ENCODE assay signal across 9 cellular contexts in the genomic region with DNA sequence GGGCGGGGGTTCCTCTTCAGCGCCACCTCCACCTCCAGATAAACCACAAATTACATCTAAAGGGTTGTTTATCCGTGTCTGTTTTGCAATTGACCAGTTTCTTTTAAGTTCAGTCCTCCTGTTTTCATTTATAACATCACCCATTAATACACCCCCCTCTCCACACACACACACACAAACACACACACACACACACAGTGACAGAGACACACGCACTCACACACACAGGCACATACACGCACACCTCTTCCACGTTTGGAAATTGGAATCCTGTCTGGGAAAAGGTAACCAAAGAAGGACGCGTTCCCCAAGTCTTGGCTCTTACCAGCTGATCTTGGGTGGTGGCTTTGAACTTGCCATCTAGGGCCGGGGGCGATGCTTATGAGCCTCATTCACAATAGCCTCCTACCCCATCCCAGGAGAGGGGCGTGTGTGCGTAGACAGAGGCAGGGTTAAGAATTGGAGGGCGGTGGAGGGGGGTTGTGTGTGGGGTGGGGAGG. TPM values are rescaled to one million over a fixed set of nuclear protein-coding genes. Genes with fewer than 3 reads are reported as not detected.
DNase-seq lines count a peak whose midpoint lies in the region; ATAC-seq and TF ChIP-seq lines count a peak whose summit lies in the region.
"Had no signal": no experiment of that assay in that cellular context is flagged by ENCODE, and none has a peak within 500 bp of the region (broad histone marks: within the 10 kb centered on the region; RNA-seq: fewer than 3 reads in every experiment).

No MANE protein-coding gene starts in this region.

- H3K27ac Mint-ChIP-seq in activated CD8-positive, alpha-beta memory T cell treated with anti-CD3 and anti-CD28 coated beads, Interleukin-2, amount 10 ng/mL, durations not matched to agents 7 days and 5 days = peak overlapping the region; percentile 67
- H3K27ac Mint-ChIP-seq in activated T-helper 17 cell treated with anti-CD3 and anti-CD28 coated beads, Interleukin-2, amount 50 U/mL, for 72 hours = no peak overlapping the region
- H3K27ac Mint-ChIP-seq: CD4-positive, CD25-positive, alpha-beta regulatory T cell had no signal

- peaks cover 7% of the 10 kb centered on the region for H3K4me1 Mint-ChIP-seq in activated CD8-positive, alpha-beta memory T cell treated with anti-CD3 and anti-CD28 coated beads, Interleukin-2, amount 10 ng/mL, durations not matched to agents 7 days and 5 days
- H3K4me1 Mint-ChIP-seq in activated T-helper 17 cell treated with anti-CD3 and anti-CD28 coated beads, Interleukin-2, amount 50 U/mL, for 72 hours = peaks cover 5% of the 10 kb centered on the region

- H3K4me3 Mint-ChIP-seq in activated CD8-positive, alpha-beta memory T cell treated with anti-CD3 and anti-CD28 coated beads, Interleukin-2, amount 10 ng/mL, durations not matched to agents 7 days and 5 days = no peak overlapping the region
- peak overlapping the region; percentile 26 for H3K4me3 Mint-ChIP-seq in activated T-helper 17 cell treated with anti-CD3 and anti-CD28 coated beads, Interleukin-2, amount 50 U/mL, for 72 hours

- no peak for DNase-seq in activated CD8-positive, alpha-beta memory T cell treated with anti-CD3 and anti-CD28 coated beads, Interleukin-2, amount 10 ng/mL, durations not matched to agents 7 days and 5 days
- DNase-seq in activated CD8-positive, alpha-beta memory T cell treated with anti-CD3 and anti-CD28 coated beads, Interleukin-2, amount 50 U/mL, for 48 hours = no peak
- DNase-seq in kidney tubule cell (ENCODE audit: low spot score) (peak; percentile 2), RWPE1 (ENCODE audit: low spot score) (no peak), NOMO-1 treated with dmso at 0.1 percent for 144 hours (lab: John Stamatoyannopoulos, UW; ENCODE audit: unreplicated experiment) (no peak)
- no peak for DNase-seq in stimulated activated naive CD4-positive, alpha-beta T cell (lab: John Stamatoyannopoulos, UW)
- DNase-seq: CD4-positive, CD25-positive, alpha-beta regulatory T cell had no signal

- ATAC-seq in activated CD8-positive, alpha-beta memory T cell treated with anti-CD3 and anti-CD28 coated beads, Interleukin-2, amount 10 ng/mL, durations not matched to agents 7 days and 5 days = no peak
- ATAC-seq in activated T-helper 17 cell treated with anti-CD3 and anti-CD28 coated beads, Interleukin-2, amount 50 U/mL, for 72 hours (replicated peaks) = no peak

- peaks cover 70% of the 10 kb centered on the region for H3K27me3 Mint-ChIP-seq in activated CD8-positive, alpha-beta memory T cell treated with anti-CD3 and anti-CD28 coated beads, Interleukin-2, amount 10 ng/mL, durations not matched to agents 7 days and 5 days
- peaks cover 44% of the 10 kb centered on the region for H3K27me3 Mint-ChIP-seq in activated T-helper 17 cell treated with anti-CD3 and anti-CD28 coated beads, Interleukin-2, amount 50 U/mL, for 72 hours

- peaks cover 3% of the 10 kb centered on the region for H3K36me3 Mint-ChIP-seq in activated CD8-positive, alpha-beta memory T cell treated with anti-CD3 and anti-CD28 coated beads, Interleukin-2, amount 10 ng/mL, durations not matched to agents 7 days and 5 days
- H3K36me3 Mint-ChIP-seq in activated T-helper 17 cell treated with anti-CD3 and anti-CD28 coated beads, Interleukin-2, amount 50 U/mL, for 72 hours (ENCODE audit: low read depth) = no peaks in the 10 kb centered on the region

- CTCF ChIA-PET in activated CD8-positive, alpha-beta memory T cell treated with anti-CD3 and anti-CD28 coated beads, Interleukin-2, amount 10 ng/mL, durations not matched to agents 7 days and 5 days (lab: Charles Lee) = no interaction called here
- CTCF ChIA-PET in RWPE1 (lab: Yijun Ruan, JAX) = interaction anchor here (0.6 to 0.8 kb wide), 3 partner anchors 96 to 707 kb away, joined by 3 to 4 read pairs (median 4); no protein-coding TSS in a partner anchor

- POLR2A ChIA-PET in RWPE1 (lab: Yijun Ruan, JAX; ENCODE audit: low non-redundant PET) = no interaction called here

- TF ChIP-seq CTCF in RWPE1 (conservative IDR thresholded peaks at IDR 0.05; ENCODE audit: low read depth) = no peak

- no peaks in the 10 kb centered on the region for H3K9me3 Mint-ChIP-seq in activated CD8-positive, alpha-beta memory T cell treated with anti-CD3 and anti-CD28 coated beads, Interleukin-2, amount 10 ng/mL, durations not matched to agents 7 days and 5 days (ENCODE audit: low read depth)
- H3K9me3 Mint-ChIP-seq in activated T-helper 17 cell treated with anti-CD3 and anti-CD28 coated beads, Interleukin-2, amount 50 U/mL, for 72 hours = no peaks in the 10 kb centered on the region

- peak overlapping the region; percentile 85 for H3K27ac ChIP-seq in temporal lobe (ENCODE audit: low read depth, low read length)
- no peak overlapping the region for H3K27ac ChIP-seq in RWPE1

RNA-seq across cellular contexts. Expression of gene CSMD2, which starts 0.4 kb away (rescaled TPM):
- not detected for total RNA-seq in activated CD8-positive, alpha-beta memory T cell treated with anti-CD3 and anti-CD28 coated beads, Interleukin-2, amount 10 ng/mL, durations not matched to agents 7 days and 5 days
- not detected for total RNA-seq in activated T-helper 17 cell treated with anti-CD3 and anti-CD28 coated beads, Interleukin-2, amount 50 U/mL, for 72 hours
- 22.9 TPM for total RNA-seq in temporal lobe
- total RNA-seq: CD4-positive, CD25-positive, alpha-beta regulatory T cell had no signal

RNA-seq across cellular contexts. Expression of gene C1orf94, which starts 11.2 kb away (rescaled TPM):
- total RNA-seq in activated CD8-positive, alpha-beta memory T cell treated with anti-CD3 and anti-CD28 coated beads, Interleukin-2, amount 10 ng/mL, durations not matched to agents 7 days and 5 days = not detected
- total RNA-seq in activated T-helper 17 cell treated with anti-CD3 and anti-CD28 coated beads, Interleukin-2, amount 50 U/mL, for 72 hours = not detected
- 0.25 TPM for total RNA-seq in temporal lobe
- total RNA-seq: CD4-positive, CD25-positive, alpha-beta regulatory T cell had no signal

Comparison
In these comparisons a context has a peak if more than half of its experiments do, and no peak if none do; other contexts are left out.
1. RNA of gene CSMD2, which starts 0.4 kb away (total RNA-seq): 22.9 TPM in temporal lobe (single experiment); not detected in activated CD8-positive, alpha-beta memory T cell treated with anti-CD3 and anti-CD28 coated beads, Interleukin-2, amount 10 ng/mL, durations not matched to agents 7 days and 5 days and not detected in activated T-helper 17 cell treated with anti-CD3 and anti-CD28 coated beads, Interleukin-2, amount 50 U/mL, for 72 hours; every median in the first group is over 10 times any median in the second.